Comparison of ENCODE assay signal across 1 cellular context in genomic region chr17:79950306-79950705, GRCh38.
TF ChIP-seq lines count a peak whose summit lies in the region.

No MANE protein-coding gene starts in this region.

TF ChIP-seq in GM23338, 12 proteins besides CTCF, POLR2A, EP300 and RAD21 (continued from another document):
- no peak for TF ChIP-seq EZH2 (IDR thresholded peaks at IDR 0.05; ENCODE audit: low read depth, unreplicated experiment)
- TF ChIP-seq EZH2phosphoT487 (IDR thresholded peaks at IDR 0.05; ENCODE audit: unreplicated experiment) = no peak
- no peak for TF ChIP-seq CREB1 (CRISPR knock-in tag; IDR thresholded peaks at IDR 0.05; ENCODE audit: low read depth)
- TF ChIP-seq ETS1 (IDR thresholded peaks at IDR 0.05) = no peak
- no peak for TF ChIP-seq NANOG (IDR thresholded peaks at IDR 0.05; ENCODE audit: borderline replicate concordance)
- no peak for TF ChIP-seq POLR2AphosphoS5 (IDR thresholded peaks at IDR 0.05; ENCODE audit: low read depth)
- no peak for TF ChIP-seq STAT1 (IDR thresholded peaks at IDR 0.05; ENCODE audit: unreplicated experiment)
- no peak for TF ChIP-seq REST (IDR thresholded peaks at IDR 0.05; ENCODE audit: unreplicated experiment)
